31 cellular contexts compared by ENCODE assay signal in genomic region chr21:27001526-27001925, GRCh38. TPM values are rescaled to one million over a fixed set of nuclear protein-coding genes. Genes with fewer than 3 reads are reported as not detected.
"Had no signal": no experiment of that assay in that cellular context is flagged by ENCODE, and none has a peak within 500 bp of the region (broad histone marks: within the 10 kb centered on the region; RNA-seq: fewer than 3 reads in every experiment).

No MANE protein-coding gene starts in this region.

- H3K36me3 Mint-ChIP-seq: activated naive CD8-positive, alpha-beta T cell treated with anti-CD3 and anti-CD28 coated beads, Interleukin-2, amount 10 ng/mL, durations not matched to agents 7 days and 5 days; T-cell had no signal

- H3K27ac Mint-ChIP-seq: activated B cell treated with CpG ODN at 0.5 μM for 24 hours; activated CD8-positive, alpha-beta T cell treated with anti-CD3 and anti-CD28 coated beads for 36 hours; activated naive CD8-positive, alpha-beta T cell treated with anti-CD3 and anti-CD28 coated beads, Interleukin-2, amount 10 ng/mL, durations not matched to agents 7 days and 5 days; activated T-cell treated with anti-CD3 and anti-CD28 coated beads, Interleukin-2, amount 50 U/mL, for 72 hours; activated T-helper 2 cell treated with anti-CD3 and anti-CD28 coated beads, Interferon-gamma antibody, Interleukin-2, Interleukin-4, amounts not matched to agents 10 μg/mL and 5 μg/mL and 100 μg/mL, durations not matched to agents 14 hours and 24 hours and 36 hours; T-cell had no signal

- H3K4me3 Mint-ChIP-seq: activated B cell treated with CpG ODN at 0.5 μM for 24 hours; activated CD8-positive, alpha-beta T cell treated with anti-CD3 and anti-CD28 coated beads for 36 hours; activated naive CD8-positive, alpha-beta T cell treated with anti-CD3 and anti-CD28 coated beads, Interleukin-2, amount 10 ng/mL, durations not matched to agents 7 days and 5 days; activated T-cell treated with anti-CD3 and anti-CD28 coated beads, Interleukin-2, amount 50 U/mL, for 72 hours; T-cell had no signal

- DNase-seq: activated B cell treated with CpG ODN at 0.5 μM for 24 hours; activated CD4-positive, alpha-beta T cell treated with anti-CD3 and anti-CD28 coated beads for 1 hour; activated CD4-positive, alpha-beta T cell treated with anti-CD3 and anti-CD28 coated beads, Interleukin-2, amount 50 U/mL, for 1 hour; activated CD8-positive, alpha-beta memory T cell treated with anti-CD3 and anti-CD28 coated beads, Interleukin-2, amount 50 U/mL, for 4 hours; activated CD8-positive, alpha-beta T cell treated with anti-CD3 and anti-CD28 coated beads for 36 hours; activated gamma-delta T cell treated with Interleukin-2 at 50 U/mL for 16 hours; activated naive CD4-positive, alpha-beta T cell treated with anti-CD3 and anti-CD28 coated beads, Interleukin-2, amount 50 U/mL, for 16 hours; activated naive CD8-positive, alpha-beta T cell treated with anti-CD3 and anti-CD28 coated beads, Interleukin-2, amount 10 ng/mL, durations not matched to agents 7 days and 5 days; activated T-cell treated with anti-CD3 and anti-CD28 coated beads, Interleukin-2, amount 50 U/mL, for 72 hours; adrenal gland; aorta; caudate nucleus; MM.1S; NCI-H1105; NCI-H1436; NCI-H1694 treated with DMSO at 0.1 percent for 48 hours; NCI-H2029 treated with DMSO at 0.1 percent for 48 hours; NCI-H345; NCI-H510A; NCI-H526 treated with DMSO at 0.1 percent for 48 hours; NCI-H82; RPMI8226; T-cell; T-helper 2 cell; T1000 had no signal

- H3K9me3 ChIP-seq: adrenal gland, breast epithelium had no signal

- H3K27ac ChIP-seq: adrenal gland, breast epithelium, SK-N-MC had no signal

- H3K36me3 ChIP-seq: adrenal gland, breast epithelium had no signal

- H3K27me3 Mint-ChIP-seq: activated B cell treated with CpG ODN at 0.5 μM for 24 hours; activated CD8-positive, alpha-beta T cell treated with anti-CD3 and anti-CD28 coated beads for 36 hours; activated naive CD8-positive, alpha-beta T cell treated with anti-CD3 and anti-CD28 coated beads, Interleukin-2, amount 10 ng/mL, durations not matched to agents 7 days and 5 days; T-cell had no signal

- H3K4me3 ChIP-seq: adrenal gland, breast epithelium, SK-N-MC had no signal

- H3K9me3 Mint-ChIP-seq: activated CD8-positive, alpha-beta T cell treated with anti-CD3 and anti-CD28 coated beads for 36 hours; activated naive CD8-positive, alpha-beta T cell treated with anti-CD3 and anti-CD28 coated beads, Interleukin-2, amount 10 ng/mL, durations not matched to agents 7 days and 5 days; T-cell had no signal

- H3K4me1 Mint-ChIP-seq: activated B cell treated with CpG ODN at 0.5 μM for 24 hours; activated naive CD8-positive, alpha-beta T cell treated with anti-CD3 and anti-CD28 coated beads, Interleukin-2, amount 10 ng/mL, durations not matched to agents 7 days and 5 days; T-cell had no signal

- ATAC-seq: activated CD8-positive, alpha-beta T cell treated with anti-CD3 and anti-CD28 coated beads for 36 hours; activated T-cell treated with anti-CD3 and anti-CD28 coated beads, Interleukin-2, amount 50 U/mL, for 72 hours; Panc1; Right ventricle myocardium inferior; T-cell had no signal

- H3K27me3 ChIP-seq: adrenal gland, breast epithelium had no signal

- H3K4me1 ChIP-seq: adrenal gland, breast epithelium had no signal

RNA-seq across cellular contexts. Expression of gene ADAMTS5, which starts 34.6 kb away (rescaled TPM):
- total RNA-seq: activated B cell treated with CpG ODN at 0.5 μM for 24 hours; activated CD8-positive, alpha-beta T cell treated with anti-CD3 and anti-CD28 coated beads for 36 hours; activated naive CD8-positive, alpha-beta T cell treated with anti-CD3 and anti-CD28 coated beads, Interleukin-2, amount 10 ng/mL, durations not matched to agents 7 days and 5 days; activated T-cell treated with anti-CD3 and anti-CD28 coated beads, Interleukin-2, amount 50 U/mL, for 72 hours; activated T-helper 2 cell treated with anti-CD3 and anti-CD28 coated beads, Interferon-gamma antibody, Interleukin-2, Interleukin-4, amounts not matched to agents 10 μg/mL and 5 μg/mL and 100 μg/mL, durations not matched to agents 14 hours and 24 hours and 36 hours; OCI-LY7 had no signal
